Comparison of ENCODE assay signal across 9 cellular contexts in genomic region chr2:47653909-47654789, GRCh38.
A peak's percentile ranks its signal among the peaks of the same experiment; 100 is the strongest.
DNase-seq lines count a peak whose midpoint lies in the region; ATAC-seq, FAIRE-seq and TF ChIP-seq lines count a peak whose summit lies in the region.
"Had no signal": no experiment of that assay in that cellular context is flagged by ENCODE, and none has a peak within 500 bp of the region (broad histone marks: within the 10 kb centered on the region; RNA-seq: fewer than 3 reads in every experiment).

No MANE protein-coding gene starts in this region.

- H3K27me3 ChIP-seq in HepG2 (ENCODE audit: control insufficient read depth in 1 of 2, insufficient read depth in 2 of 2, low read length in 2 of 2) (peaks cover 8 to 59% of the 10 kb centered on the region in 2 experiments; a peak in 4 of 5 replicates), right lobe of liver (no peaks in the 10 kb centered on the region)

- TF ChIP-seq POLR2A in HepG2 (IDR thresholded peaks at IDR 0.05; ENCODE audit: insufficient read depth in 1 of 2, low read depth in 2 of 2, low read length in 2 of 2): no peak
- no peak for TF ChIP-seq POLR2A in right lobe of liver (IDR thresholded peaks at IDR 0.05)

- intact Hi-C loops in HepG2 (cut with micrococcal nuclease; ENCODE audit: unreplicated experiment) (loop anchor here (1.0 kb wide), 1 partner anchor 114 kb away; no protein-coding TSS in a partner anchor), right lobe of liver (cut with DNase I) (no loop called here)

- H3K27ac Mint-ChIP-seq in activated T-cell treated with anti-CD3 and anti-CD28 coated beads, Interleukin-2, amount 50 U/mL, for 72 hours: no peak overlapping the region

- no peaks in the 10 kb centered on the region for H3K4me1 Mint-ChIP-seq in activated T-cell treated with anti-CD3 and anti-CD28 coated beads, Interleukin-2, amount 50 U/mL, for 72 hours (ENCODE audit: low read depth)

- H3K27ac ChIP-seq in HepG2 (ENCODE audit: extremely low read length, insufficient read depth, low read length) (no peak overlapping the region), right lobe of liver (no peak overlapping the region)

- peak; percentile 94 for ATAC-seq in HepG2
- ATAC-seq in right lobe of liver: no peak
- no peak for ATAC-seq in activated T-cell treated with anti-CD3 and anti-CD28 coated beads, Interleukin-2, amount 50 U/mL, for 72 hours (replicated peaks in 1 of 2)
- ATAC-seq in GM19467 (IDR thresholded peaks at IDR 0.05; ENCODE audit: unreplicated experiment): no peak
- ATAC-seq in HG03159 (IDR thresholded peaks at IDR 0.05; ENCODE audit: unreplicated experiment): no peak

- H3K4me2 ChIP-seq in HepG2 (ENCODE audit: low read depth, low read length): peak overlapping the region; percentile 49

- TF ChIP-seq CTCF in HepG2 (CRISPR knock-in tag; IDR thresholded peaks at IDR 0.05) (peak; percentile 70), right lobe of liver (IDR thresholded peaks at IDR 0.05) (no peak)

- peaks cover 12% of the 10 kb centered on the region for H3K4me1 ChIP-seq in HepG2 (ENCODE audit: insufficient read depth, low read length)
- no peaks in the 10 kb centered on the region for H3K4me1 ChIP-seq in right lobe of liver

- H3K9me3 ChIP-seq in HepG2 (ENCODE audit: low read length) (no peaks in the 10 kb centered on the region), right lobe of liver (no peaks in the 10 kb centered on the region)

- CTCF ChIA-PET in HepG2 (lab: Yijun Ruan, JAX; ENCODE audit: low intra/inter-chr PET ratio, low total read pairs): interaction anchor here (3.2 kb wide), 1 partner anchor 114 kb away, joined by 17 read pairs; no protein-coding TSS in a partner anchor

- H2AFZ ChIP-seq in HepG2 (ENCODE audit: low read length): no peak overlapping the region

- 27% methylated on average over 20 of the region's 20 CpGs for WGBS in HepG2 (ENCODE audit: low lambda C conversion rate)
- WGBS in right lobe of liver (ENCODE audit: insufficient coverage, low coverage, low lambda C conversion rate, missing lambda C conversion rate): 46% methylated on average over 18 of the region's 20 CpGs

- H3K36me3 Mint-ChIP-seq in activated T-cell treated with anti-CD3 and anti-CD28 coated beads, Interleukin-2, amount 50 U/mL, for 72 hours (ENCODE audit: insufficient read depth in 2 of 2): no peaks in the 10 kb centered on the region

- TF ChIP-seq EP300 in HepG2 (IDR thresholded peaks at IDR 0.05; ENCODE audit: low read depth in 2 of 2, low read length in 2 of 2) (no peak), HepG2 (CRISPR knock-in tag; IDR thresholded peaks at IDR 0.05; ENCODE audit: borderline replicate concordance) (no peak)

- no peak overlapping the region for H3K4me3 Mint-ChIP-seq in activated T-cell treated with anti-CD3 and anti-CD28 coated beads, Interleukin-2, amount 50 U/mL, for 72 hours

- BruUV-seq in HepG2 (replicated peaks; lab: Mats Ljungman, UMichigan): no TSS peak

- no peaks in the 10 kb centered on the region for H4K20me1 ChIP-seq in HepG2 (ENCODE audit: insufficient read depth, low read length)

- H3K36me3 ChIP-seq in HepG2 (replicated peaks in 1 of 2; ENCODE audit: control insufficient read depth in 1 of 2, insufficient read depth in 2 of 2, low read length in 2 of 2) (no peaks in the 10 kb centered on the region), right lobe of liver (no peaks in the 10 kb centered on the region)

- H3K4me3 ChIP-seq in HepG2 (replicated peaks in 1 of 3; ENCODE audit: insufficient read depth in 1 of 3, low read depth in 2 of 3, low read length in 3 of 3): no peak overlapping the region
- no peak overlapping the region for H3K4me3 ChIP-seq in right lobe of liver

- DNase-seq in HepG2 (ENCODE audit: low spot score) (peak; percentile 42), right lobe of liver (no peak), SK-N-DZ (ENCODE audit: low spot score) (peak; percentile 65), iPS-NIHi11 (ENCODE audit: low spot score) (peak; percentile 67)
- DNase-seq in activated T-cell treated with anti-CD3 and anti-CD28 coated beads, Interleukin-2, amount 50 U/mL, for 72 hours: no peak
- DNase-seq in activated CD8-positive, alpha-beta memory T cell treated with anti-CD3 and anti-CD28 coated beads for 24 hours: no peak
- DNase-seq: activated CD4-positive, alpha-beta T cell treated with anti-CD3 and anti-CD28 coated beads for 48 hours had no signal

- peak; percentile 74 for FAIRE-seq in HepG2 (lab: Jason Lieb, UNC)

- TF ChIP-seq RAD21 in HepG2 (CRISPR knock-in tag; IDR thresholded peaks at IDR 0.05): peak; percentile 55; the same call in 1 of the 2 replicates

- no peaks in the 10 kb centered on the region for H3K79me2 ChIP-seq in HepG2 (ENCODE audit: insufficient read depth, low read length)

- H3K9ac ChIP-seq in HepG2 (ENCODE audit: insufficient read depth, low read depth, low read length): no peak overlapping the region

- in situ Hi-C loops in HepG2 (cut with HindIII; ENCODE audit: extremely low pct_ligation_motif_present, low pct_unique_long_range_greater_than_20kb): loop anchor here (5.0 kb wide), 1 partner anchor 113 kb away; no protein-coding TSS in a partner anchor

- no peaks in the 10 kb centered on the region for H3K9me3 Mint-ChIP-seq in activated T-cell treated with anti-CD3 and anti-CD28 coated beads, Interleukin-2, amount 50 U/mL, for 72 hours

- POLR2A ChIA-PET in HepG2 (lab: Yijun Ruan, JAX): no interaction called here

- H3K27me3 Mint-ChIP-seq in activated T-cell treated with anti-CD3 and anti-CD28 coated beads, Interleukin-2, amount 50 U/mL, for 72 hours (ENCODE audit: low read depth): no peaks in the 10 kb centered on the region

TF ChIP-seq in HepG2, 621 proteins besides CTCF, POLR2A, EP300 and RAD21 (continues in another document):
- TF ChIP-seq BCLAF1 (IDR thresholded peaks at IDR 0.05) (no peak), ISL2 (CRISPR knock-in tag; IDR thresholded peaks at IDR 0.05) (no peak), GABPA (IDR thresholded peaks at IDR 0.05; ENCODE audit: low read depth, low read length) (no peak), GABPA (CRISPR knock-in tag; IDR thresholded peaks at IDR 0.05; ENCODE audit: low read depth) (no peak), SCMH1 (CRISPR knock-in tag; IDR thresholded peaks at IDR 0.05; ENCODE audit: borderline replicate concordance) (no peak), ASH2L (IDR thresholded peaks at IDR 0.05; ENCODE audit: insufficient read length, low read depth, low read length) (no peak), PHF8 (CRISPR knock-in tag; IDR thresholded peaks at IDR 0.05) (no peak), XRCC5 (optimal IDR thresholded peaks at IDR 0.05; ENCODE audit: low read length) (peak; percentile 58), ZNF121 (CRISPR knock-in tag; IDR thresholded peaks at IDR 0.05) (0 out of 2 replicates have a peak, but pooled peaks have one; percentile 25), ZNF136 (CRISPR knock-in tag; IDR thresholded peaks at IDR 0.05; ENCODE audit: low read depth) (no peak), POLR2G (IDR thresholded peaks at IDR 0.05; ENCODE audit: low read depth, low read length) (no peak), ZBTB34 (CRISPR knock-in tag; IDR thresholded peaks at IDR 0.05) (no peak), SOX6 (IDR thresholded peaks at IDR 0.05) (no peak), SOX6 (CRISPR knock-in tag; IDR thresholded peaks at IDR 0.05) (0 out of 2 replicates have a peak, but pooled peaks have one; percentile 9), POLR2AphosphoS5 (IDR thresholded peaks at IDR 0.05; ENCODE audit: low read depth, low read length) (no peak), ZNF652 (CRISPR knock-in tag; IDR thresholded peaks at IDR 0.05; ENCODE audit: borderline replicate concordance, low read depth) (peak; percentile 84; the same call in 1 of the 2 replicates), STAG1 (CRISPR knock-in tag; IDR thresholded peaks at IDR 0.05) (peak; percentile 49), ZBTB7B (CRISPR knock-in tag; IDR thresholded peaks at IDR 0.05) (no peak), CHD4 (IDR thresholded peaks at IDR 0.05; ENCODE audit: borderline replicate concordance, low read length) (no peak), THAP7 (CRISPR knock-in tag; IDR thresholded peaks at IDR 0.05) (peak; percentile 28; the same call in 1 of the 2 replicates)

Comparison
In these comparisons a context has a peak if more than half of its experiments do, and no peak if none do; other contexts are left out.
1. DNase-seq: peak in HepG2 (single experiment), SK-N-DZ (single experiment) and iPS-NIHi11 (single experiment); none in right lobe of liver (0 of 3), activated T-cell treated with anti-CD3 and anti-CD28 coated beads, Interleukin-2, amount 50 U/mL, for 72 hours (0 of 2) and activated CD8-positive, alpha-beta memory T cell treated with anti-CD3 and anti-CD28 coated beads for 24 hours (single experiment).